ENCODE assay signal across 29 cellular contexts in the genomic region with DNA sequence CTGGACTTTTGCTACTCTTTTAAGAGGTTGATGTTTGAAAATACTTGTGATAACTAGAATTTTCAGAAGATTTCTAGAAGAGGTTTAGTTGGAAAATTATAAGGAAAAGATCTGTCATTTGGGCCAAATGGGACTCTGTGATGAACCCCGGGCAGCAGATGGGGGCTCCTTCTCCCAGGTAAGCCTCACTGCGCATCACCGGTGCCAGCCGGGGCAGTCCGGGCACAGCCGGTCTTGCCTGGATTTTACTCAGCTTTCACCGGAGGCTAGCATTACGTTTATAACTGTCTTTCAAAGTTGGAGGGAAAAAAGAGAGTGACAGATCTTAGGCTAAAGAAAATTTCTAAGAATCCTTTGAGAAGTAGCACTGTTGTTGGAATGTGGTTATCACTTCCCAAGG.
"Had no signal": no experiment of that assay in that cellular context is flagged by ENCODE, and none has a peak within 500 bp of the region (broad histone marks: within the 10 kb centered on the region; RNA-seq: fewer than 3 reads in every experiment).

No MANE protein-coding gene starts in this region.

- H3K9me3 ChIP-seq: adrenal gland, MG63, Peyer's patch, SJSA1 had no signal

- ATAC-seq: activated CD4-positive, alpha-beta T cell treated with anti-CD3 and anti-CD28 coated beads for 36 hours; activated CD8-positive, alpha-beta T cell treated with anti-CD3 and anti-CD28 coated beads for 36 hours; SK-N-SH treated with all-trans-retinoic acid at 6 μM for 48 hours; T-helper 17 cell had no signal

- H3K27me3 ChIP-seq: adrenal gland, MG63, Peyer's patch, SJSA1 had no signal

- DNase-seq: activated CD4-positive, alpha-beta T cell treated with anti-CD3 and anti-CD28 coated beads for 36 hours; activated CD4-positive, alpha-beta T cell treated with anti-CD3 and anti-CD28 coated beads, Interleukin-2, amount 50 U/mL, for 1 hour; activated CD8-positive, alpha-beta memory T cell treated with anti-CD3 and anti-CD28 coated beads, Interleukin-2, amount 50 U/mL, for 4 hours; activated CD8-positive, alpha-beta T cell treated with anti-CD3 and anti-CD28 coated beads for 36 hours; activated naive CD4-positive, alpha-beta T cell treated with anti-CD3 and anti-CD28 coated beads, Interleukin-2, amount 50 U/mL, for 16 hours; activated naive CD8-positive, alpha-beta T cell treated with anti-CD3 and anti-CD28 coated beads, Interleukin-2, amount 10 ng/mL, durations not matched to agents 7 days and 5 days; anterior cingulate cortex; cerebellar nuclear complex; MG63; MV-4-11; NCI-H1092 treated with DMSO at 0.1 percent for 48 hours; NCI-H1417 treated with DMSO at 0.1 percent for 48 hours; NCI-H1694; NCI-H2029; NCI-H2107; NCI-H2171 treated with DMSO at 0.1 percent for 48 hours; NCI-H510A treated with DMSO at 0.1 percent for 48 hours; NCI-H69; NK-92 treated with Interleukin-12 subunit alpha and Interleukin-12 subunit beta, amount 100 ng/mL, for 24 hours; OCI-M1; Peyer's patch; Right ventricle myocardium superior; T-helper 17 cell; T-helper 9 cell had no signal

- H3K27ac ChIP-seq: KMS-11, Peyer's patch, RWPE1, SJSA1 had no signal

- H3K4me3 ChIP-seq: adrenal gland, MG63, Peyer's patch, SJSA1 had no signal

- H3K9ac ChIP-seq: KMS-11 had no signal

- H3K36me3 ChIP-seq: adrenal gland, MG63, Peyer's patch, SJSA1 had no signal

- H3K4me2 ChIP-seq: KMS-11 had no signal
